23 cellular contexts compared by ENCODE assay signal in the genomic region with DNA sequence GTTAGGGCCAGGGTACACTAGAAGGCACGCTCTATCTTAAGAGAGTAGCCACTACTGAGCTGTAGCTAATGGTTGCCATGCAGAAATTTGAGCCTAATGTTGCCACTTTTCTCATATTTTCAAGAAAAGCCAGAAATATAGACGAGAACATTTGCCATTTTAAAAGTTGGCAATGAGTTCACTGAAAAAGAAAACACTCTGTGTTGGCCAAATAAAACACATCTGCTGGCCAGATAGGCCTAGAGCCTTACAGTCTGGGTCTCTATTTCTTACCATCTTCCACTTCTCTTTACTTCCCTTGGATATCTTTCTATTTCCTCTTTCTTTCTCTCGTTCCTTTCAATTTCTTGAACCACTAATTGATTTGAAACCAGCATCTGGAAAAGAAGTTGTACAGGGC. TPM values are rescaled to one million over a fixed set of nuclear protein-coding genes. Genes with fewer than 3 reads are reported as not detected.
DNase-seq lines count a peak whose midpoint lies in the region; ATAC-seq and TF ChIP-seq lines count a peak whose summit lies in the region.
"Had no signal": no experiment of that assay in that cellular context is flagged by ENCODE, and none has a peak within 500 bp of the region (broad histone marks: within the 10 kb centered on the region; RNA-seq: fewer than 3 reads in every experiment).

No MANE protein-coding gene starts in this region.

- H2AFZ ChIP-seq in fibroblast of lung (ENCODE audit: low read length) (peak overlapping the region; percentile 25), neuronal stem cell (ENCODE audit: low read length) (peak overlapping the region; percentile 44)
- H2AFZ ChIP-seq: parathyroid adenoma had no signal

- H2BK120ac ChIP-seq in neuronal stem cell (ENCODE audit: low read depth, low read length), result no peak overlapping the region

- no peaks in the 10 kb centered on the region for H3K79me2 ChIP-seq in fibroblast of lung (ENCODE audit: control insufficient read depth, insufficient read depth, low read length)
- H3K79me2 ChIP-seq: parathyroid adenoma had no signal

- no peak overlapping the region for H3K18ac ChIP-seq in neuronal stem cell (ENCODE audit: low read length)

- H2AK5ac ChIP-seq in neuronal stem cell (ENCODE audit: low read depth, low read length), result no peak overlapping the region

- H3K14ac ChIP-seq in neuronal stem cell (ENCODE audit: low read length), result no peak overlapping the region

- H3K27me3 ChIP-seq in fibroblast of lung (ENCODE audit: control insufficient read depth, insufficient read depth, low read length), result no peaks in the 10 kb centered on the region
- no peaks in the 10 kb centered on the region for H3K27me3 ChIP-seq in neuronal stem cell (ENCODE audit: control insufficient read depth in 3 of 3, insufficient read depth in 3 of 3, low read depth in 1 of 3, low read length in 3 of 3)
- H3K27me3 ChIP-seq in spleen (replicated peaks in 1 of 7), result no peaks in the 10 kb centered on the region
- H3K27me3 ChIP-seq: esophagus squamous epithelium, SJCRH30, suprapubic skin had no signal

- no peak overlapping the region for H3K4ac ChIP-seq in neuronal stem cell (ENCODE audit: low read length)

- no peak overlapping the region for H3K23ac ChIP-seq in neuronal stem cell (ENCODE audit: low read depth, low read length, poor library complexity)

- intact Hi-C loops in spleen (cut with DNase I; ENCODE audit: low total_unique reads), result loop anchor here (10.0 kb wide), 1 partner anchor 1080 kb away; no protein-coding TSS in a partner anchor

- H3K4me1 ChIP-seq in fibroblast of lung (ENCODE audit: control insufficient read depth, extremely low read depth, insufficient read depth, low read length) (no peaks in the 10 kb centered on the region), neuronal stem cell (ENCODE audit: control insufficient read depth in 2 of 2, insufficient read depth in 1 of 2, low read depth in 1 of 2, low read length in 2 of 2) (no peaks in the 10 kb centered on the region), spleen (peaks cover 0 to 3% (median 0%) of the 10 kb centered on the region in 6 donors)
- H3K4me1 ChIP-seq: esophagus squamous epithelium, parathyroid adenoma, SJCRH30, suprapubic skin had no signal

- no peak overlapping the region for H2BK12ac ChIP-seq in neuronal stem cell (ENCODE audit: low read length)

- no peak for ATAC-seq in GM19023 (IDR thresholded peaks at IDR 0.05; ENCODE audit: unreplicated experiment)
- ATAC-seq: stimulated activated effector memory CD8-positive, alpha-beta T cell treated with anti-CD3 and anti-CD28 coated beads, Interleukin-12 subunit alpha, Interleukin-12 subunit beta, amount 100 ng/mL, for 72 hours had no signal

- no peak overlapping the region for H3K9ac ChIP-seq in fibroblast of lung (ENCODE audit: insufficient read depth, low read length)
- no peak overlapping the region for H3K9ac ChIP-seq in neuronal stem cell (ENCODE audit: low read depth, low read length, poor library complexity)
- H3K9ac ChIP-seq: parathyroid adenoma had no signal

- H3K4me2 ChIP-seq in fibroblast of lung (ENCODE audit: extremely low read depth, insufficient read depth, low read length) (peak overlapping the region; percentile 28), neuronal stem cell (ENCODE audit: insufficient read depth, low read length, poor library complexity, severe bottlenecking) (no peak overlapping the region)

- WGBS in neuronal stem cell (ENCODE audit: extremely low coverage in 2 of 2, insufficient read length in 2 of 2, insufficient replicate concordance in 1 of 2), 2 donors, result 100% methylated on average over 1 of the region's 3 CpGs; no CpG with 5 or more reads in 1 of the 2 donors
- 52 to 84% (median 58%) methylated on average over 3 of the region's 3 CpGs for WGBS in spleen, 5 donors

- no peak for TF ChIP-seq CTCF in AG10803 (conservative IDR thresholded peaks at IDR 0.05; ENCODE audit: low read length)
- no peak for TF ChIP-seq CTCF in fibroblast of lung (conservative IDR thresholded peaks at IDR 0.05 in 1 of 2, IDR thresholded peaks at IDR 0.05 in 1 of 2; ENCODE audit: low read depth in 1 of 2, low read length in 2 of 2)
- TF ChIP-seq CTCF in spleen (IDR thresholded peaks at IDR 0.05 in 8 of 11, conservative IDR thresholded peaks at IDR 0.05 in 3 of 11), result no peak

- no peak overlapping the region for H2BK5ac ChIP-seq in neuronal stem cell (ENCODE audit: low read length)

- DNase-seq in AG10803 (ENCODE audit: low read depth) (peak; percentile 26), NCI-H446 treated with DMSO at 0.1 percent for 48 hours (lab: John Stamatoyannopoulos, UW) (peak; percentile 36), fibroblast of lung (ENCODE audit: low read depth in 2 of 2) (peak; percentile 17 to 34), neuronal stem cell (ENCODE audit: low spot score) (no peak), NOMO-1 (lab: John Stamatoyannopoulos, UW; ENCODE audit: unreplicated experiment in 2 of 2) (no peak), caudate nucleus (lab: John Stamatoyannopoulos, UW) (no peak), spleen (no peak)
- DNase-seq: activated CD4-positive, alpha-beta T cell treated with anti-CD3 and anti-CD28 coated beads, Interleukin-2, amount 10 ng/mL, durations not matched to agents 7 days and 5 days; activated naive CD4-positive, alpha-beta T cell treated with anti-CD3 and anti-CD28 coated beads, Interleukin-2, amount 10 ng/mL, durations not matched to agents 7 days and 5 days; CD4-positive, CD25-positive, alpha-beta regulatory T cell; esophagus squamous epithelium; IMR-90; kidney; NCI-H1092 treated with DMSO at 0.1 percent for 48 hours; NCI-H2029; NCI-H526; SJCRH30; stimulated activated CD4-positive, alpha-beta T cell treated with anti-CD3 and anti-CD28 coated beads, Interleukin-12 subunit alpha, Interleukin-12 subunit beta, amount 100 ng/mL, for 4 hours; stimulated activated CD4-positive, alpha-beta T cell treated with anti-CD3 and anti-CD28 coated beads, Interleukin-4, amount 100 ng/mL, for 1 hour had no signal

- no peak overlapping the region for H4K91ac ChIP-seq in neuronal stem cell (ENCODE audit: low read depth, low read length, poor library complexity)

- no peak overlapping the region for H4K8ac ChIP-seq in neuronal stem cell (ENCODE audit: low read depth, low read length)

- H3K36me3 ChIP-seq in fibroblast of lung (ENCODE audit: control insufficient read depth, insufficient read depth, low read length) (no peaks in the 10 kb centered on the region), neuronal stem cell (replicated peaks in 1 of 2; ENCODE audit: control insufficient read depth in 2 of 2, insufficient read depth in 2 of 2, low read length in 2 of 2) (no peaks in the 10 kb centered on the region), spleen (no peaks in the 10 kb centered on the region)
- H3K36me3 ChIP-seq: esophagus squamous epithelium, SJCRH30, suprapubic skin had no signal

- H3K4me3 ChIP-seq in AG10803 (ENCODE audit: low read length) (no peak overlapping the region), fibroblast of lung (replicated peaks in 1 of 4; ENCODE audit: control extremely low read depth in 1 of 4, insufficient read depth in 1 of 4, low read depth in 3 of 4, low read length in 4 of 4) (no peak overlapping the region), neuronal stem cell (ENCODE audit: low read length in 2 of 2) (no peak overlapping the region), spleen (no peak overlapping the region)
- H3K4me3 ChIP-seq: esophagus squamous epithelium, SJCRH30, suprapubic skin had no signal

- TF ChIP-seq POLR2A in spleen (IDR thresholded peaks at IDR 0.05), result no peak

- no peaks in the 10 kb centered on the region for H3K79me1 ChIP-seq in neuronal stem cell (ENCODE audit: low read depth, low read length)

- no peaks in the 10 kb centered on the region for H4K20me1 ChIP-seq in fibroblast of lung (ENCODE audit: control insufficient read depth, extremely low read depth, insufficient read depth, low read length)

- H3K9me3 ChIP-seq in fibroblast of lung (ENCODE audit: control insufficient read depth, insufficient read depth, low read depth, low read length), result no peaks in the 10 kb centered on the region
- H3K9me3 ChIP-seq in neuronal stem cell (replicated peaks in 1 of 2; ENCODE audit: control insufficient read depth in 2 of 2, insufficient read depth in 1 of 2, low read depth in 1 of 2, low read length in 2 of 2), result peaks cover 0 to 2% of the 10 kb centered on the region in 2 donors
- H3K9me3 ChIP-seq in spleen, result peaks cover 0 to 10% (median 3%) of the 10 kb centered on the region in 8 donors
- H3K9me3 ChIP-seq: esophagus squamous epithelium, SJCRH30, suprapubic skin had no signal

- H3K27ac ChIP-seq in fibroblast of lung (ENCODE audit: insufficient read depth, low read length) (no peak overlapping the region), neuronal stem cell (replicated peaks; ENCODE audit: low read length) (no peak overlapping the region), caudate nucleus (ENCODE audit: low read depth, low read length) (no peak overlapping the region), spleen (no peak overlapping the region)
- H3K27ac ChIP-seq: esophagus squamous epithelium, parathyroid adenoma, SJCRH30, suprapubic skin had no signal

- no peak overlapping the region for H2BK15ac ChIP-seq in neuronal stem cell (ENCODE audit: low read length)

RNA-seq across cellular contexts. Expression of a gene that starts 36.6 kb away (rescaled TPM):
- total RNA-seq in fibroblast of lung (190 and 227 TPM in 2 replicates), spleen (100 to 1,000 TPM in 3 of 7 donors, 10 to 100 TPM in 4; 58.4 to 442 (median 90.6) TPM)
- polyA plus RNA-seq in fibroblast of lung (51.9 and 144 TPM in 2 replicates), spleen (1 to 10 TPM; 1.8 to 5.4 (median 2.0) TPM)
- 45.9 and 123 TPM in 2 replicates for polyA plus RNA-seq in fibroblast of lung (2012)
- polyA minus RNA-seq in fibroblast of lung (ENCODE audit: low replicate concordance), result 175 and 349 TPM in 2 replicates
- 37.7 TPM for polyA plus RNA-seq in neuronal stem cell (2013, experiment 1 of 2)
- polyA plus RNA-seq in neuronal stem cell (2013, experiment 2 of 2), result 38.4 TPM
- total RNA-seq: CD4-positive, CD25-positive, alpha-beta regulatory T cell had no signal

Comparison
In these comparisons a context has a peak if more than half of its experiments do, and no peak if none do; other contexts are left out.
1. DNase-seq: peak in AG10803 (single experiment), NCI-H446 treated with DMSO at 0.1 percent for 48 hours (single experiment) and fibroblast of lung (2 of 2); none in neuronal stem cell (single experiment), NOMO-1 (0 of 2), caudate nucleus (0 of 61) and spleen (single experiment).